18 cellular contexts compared by ENCODE assay signal in the genomic region with DNA sequence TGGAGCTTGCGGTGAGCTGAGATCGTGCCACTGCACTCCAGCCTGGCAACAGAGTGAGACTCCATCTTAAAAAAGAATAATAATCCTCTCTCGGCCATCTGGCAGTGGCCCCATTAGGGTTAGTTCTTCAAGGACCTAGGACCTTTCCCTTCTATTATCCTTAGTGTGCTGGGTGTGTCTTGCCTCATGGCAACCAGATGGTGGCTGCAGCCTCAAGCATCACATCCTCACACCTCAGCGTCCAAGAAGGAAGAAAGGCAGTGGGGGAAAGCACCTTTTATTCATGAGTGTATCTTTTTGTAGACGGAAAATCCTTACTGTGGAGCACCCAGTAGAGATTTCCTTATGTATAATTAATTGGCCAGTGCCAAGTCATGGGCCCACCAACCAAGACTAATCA. TPM values are rescaled to one million over a fixed set of nuclear protein-coding genes. Genes with fewer than 3 reads are reported as not detected.
A peak's percentile ranks its signal among the peaks of the same experiment; 100 is the strongest.
DNase-seq lines count a peak whose midpoint lies in the region; TF ChIP-seq lines count a peak whose summit lies in the region.
"Had no signal": no experiment of that assay in that cellular context is flagged by ENCODE, and none has a peak within 500 bp of the region (broad histone marks: within the 10 kb centered on the region; RNA-seq: fewer than 3 reads in every experiment).

No MANE protein-coding gene starts in this region.

- no peaks in the 10 kb centered on the region for H3K36me3 ChIP-seq in OCI-LY3 (replicated peaks; ENCODE audit: low read depth, low read length)
- no peaks in the 10 kb centered on the region for H3K36me3 ChIP-seq in SJCRH30
- H3K36me3 ChIP-seq: BLaER1, HAP-1 had no signal

- peak overlapping the region; percentile 28 for H3K27ac Mint-ChIP-seq in activated naive CD4-positive, alpha-beta T cell treated with anti-CD3 and anti-CD28 coated beads, Interleukin-2, amount 10 ng/mL, durations not matched to agents 7 days and 5 days
- peak overlapping the region; percentile 52 for H3K27ac Mint-ChIP-seq in stimulated activated naive CD8-positive, alpha-beta T cell treated with anti-CD3 and anti-CD28 coated beads, Interleukin-15, Interleukin-2, amounts not matched to agents 100 ng/mL and 50 ng/mL, for 24 hours

- H3K79me2 ChIP-seq in OCI-LY3 (ENCODE audit: low read length), result no peaks in the 10 kb centered on the region

- CTCF ChIA-PET in activated naive CD4-positive, alpha-beta T cell treated with anti-CD3 and anti-CD28 coated beads, Interleukin-2, amount 10 ng/mL, durations not matched to agents 7 days and 5 days (lab: Charles Lee), result no interaction called here

- no peaks in the 10 kb centered on the region for H3K27me3 Mint-ChIP-seq in activated naive CD4-positive, alpha-beta T cell treated with anti-CD3 and anti-CD28 coated beads, Interleukin-2, amount 10 ng/mL, durations not matched to agents 7 days and 5 days
- H3K27me3 Mint-ChIP-seq in stimulated activated naive CD8-positive, alpha-beta T cell treated with anti-CD3 and anti-CD28 coated beads, Interleukin-15, Interleukin-2, amounts not matched to agents 100 ng/mL and 50 ng/mL, for 24 hours, result no peaks in the 10 kb centered on the region
- H3K27me3 Mint-ChIP-seq: CD4-positive, alpha-beta memory T cell had no signal

- peaks cover 58% of the 10 kb centered on the region for H3K4me1 Mint-ChIP-seq in activated naive CD4-positive, alpha-beta T cell treated with anti-CD3 and anti-CD28 coated beads, Interleukin-2, amount 10 ng/mL, durations not matched to agents 7 days and 5 days
- peaks cover 42% of the 10 kb centered on the region for H3K4me1 Mint-ChIP-seq in stimulated activated naive CD8-positive, alpha-beta T cell treated with anti-CD3 and anti-CD28 coated beads, Interleukin-15, Interleukin-2, amounts not matched to agents 100 ng/mL and 50 ng/mL, for 24 hours (ENCODE audit: low read depth)

- H3K9me3 ChIP-seq in OCI-LY3 (ENCODE audit: insufficient read depth, low read length), result no peaks in the 10 kb centered on the region
- no peaks in the 10 kb centered on the region for H3K9me3 ChIP-seq in SJCRH30 (replicated peaks)
- H3K9me3 ChIP-seq: HAP-1 had no signal

- H3K4me2 ChIP-seq in OCI-LY3 (ENCODE audit: low read length), result 0 out of 2 replicates have a peak overlapping the region, but pooled peaks have one; percentile 10
- H3K4me2 ChIP-seq: BLaER1 had no signal

- no peak overlapping the region for H3K4me3 Mint-ChIP-seq in activated naive CD4-positive, alpha-beta T cell treated with anti-CD3 and anti-CD28 coated beads, Interleukin-2, amount 10 ng/mL, durations not matched to agents 7 days and 5 days
- no peak overlapping the region for H3K4me3 Mint-ChIP-seq in stimulated activated naive CD8-positive, alpha-beta T cell treated with anti-CD3 and anti-CD28 coated beads, Interleukin-15, Interleukin-2, amounts not matched to agents 100 ng/mL and 50 ng/mL, for 24 hours
- H3K4me3 Mint-ChIP-seq: CD14-positive monocyte; CD4-positive, alpha-beta memory T cell had no signal

- no peaks in the 10 kb centered on the region for H4K20me1 ChIP-seq in OCI-LY3 (ENCODE audit: insufficient read depth, low read length)
- H4K20me1 ChIP-seq: BLaER1 had no signal

- TF ChIP-seq CTCF in OCI-LY3 (IDR thresholded peaks at IDR 0.05; ENCODE audit: low read depth, low read length), result peak; percentile 32

- H3K27me3 ChIP-seq in OCI-LY3 (ENCODE audit: low read depth, low read length) (no peaks in the 10 kb centered on the region), SJCRH30 (no peaks in the 10 kb centered on the region)
- H3K27me3 ChIP-seq: BLaER1 had no signal

- H3K27ac ChIP-seq in OCI-LY3 (ENCODE audit: low read length) (no peak overlapping the region), SJCRH30 (no peak overlapping the region)
- H3K27ac ChIP-seq: BLaER1, HL-60 had no signal

- H3K9ac ChIP-seq in OCI-LY3 (ENCODE audit: low read length), result no peak overlapping the region
- H3K9ac ChIP-seq: BLaER1 had no signal

- H3K9me3 Mint-ChIP-seq in activated naive CD4-positive, alpha-beta T cell treated with anti-CD3 and anti-CD28 coated beads, Interleukin-2, amount 10 ng/mL, durations not matched to agents 7 days and 5 days, result peaks cover 5% of the 10 kb centered on the region
- no peaks in the 10 kb centered on the region for H3K9me3 Mint-ChIP-seq in stimulated activated naive CD8-positive, alpha-beta T cell treated with anti-CD3 and anti-CD28 coated beads, Interleukin-15, Interleukin-2, amounts not matched to agents 100 ng/mL and 50 ng/mL, for 24 hours
- H3K9me3 Mint-ChIP-seq: CD14-positive monocyte; CD4-positive, alpha-beta memory T cell had no signal

- DNase-seq in activated naive CD4-positive, alpha-beta T cell treated with anti-CD3 and anti-CD28 coated beads, Interleukin-2, amount 10 ng/mL, durations not matched to agents 7 days and 5 days, result no peak
- DNase-seq in activated naive CD4-positive, alpha-beta T cell treated with Interleukin-2 at 50 U/mL for 16 hours, result no peak
- DNase-seq in kidney tubule cell (ENCODE audit: low spot score), result peak; percentile 14
- DNase-seq in NCI-H2107 (lab: John Stamatoyannopoulos, UW), result no peak
- DNase-seq in OCI-M2 (lab: John Stamatoyannopoulos, UW; ENCODE audit: unreplicated experiment), result no peak
- DNase-seq in SJCRH30, result no peak
- DNase-seq: 8988T; Calu3; CD4-positive, alpha-beta memory T cell; DMS53; DND-41; EL had no signal

- H3K4me3 ChIP-seq in OCI-LY3 (ENCODE audit: low read length), result no peak overlapping the region
- no peak overlapping the region for H3K4me3 ChIP-seq in SJCRH30
- H3K4me3 ChIP-seq: BLaER1, HAP-1 had no signal

- H3K4me1 ChIP-seq in OCI-LY3 (ENCODE audit: low read length) (peaks cover 17% of the 10 kb centered on the region), SJCRH30 (peaks cover 16% of the 10 kb centered on the region)
- H3K4me1 ChIP-seq: HAP-1 had no signal

- H3K36me3 Mint-ChIP-seq in activated naive CD4-positive, alpha-beta T cell treated with anti-CD3 and anti-CD28 coated beads, Interleukin-2, amount 10 ng/mL, durations not matched to agents 7 days and 5 days, result peaks cover 5% of the 10 kb centered on the region
- no peaks in the 10 kb centered on the region for H3K36me3 Mint-ChIP-seq in stimulated activated naive CD8-positive, alpha-beta T cell treated with anti-CD3 and anti-CD28 coated beads, Interleukin-15, Interleukin-2, amounts not matched to agents 100 ng/mL and 50 ng/mL, for 24 hours (ENCODE audit: low read depth)
- H3K36me3 Mint-ChIP-seq: CD14-positive monocyte; CD4-positive, alpha-beta memory T cell had no signal

- no peak overlapping the region for H2AFZ ChIP-seq in OCI-LY3 (ENCODE audit: low read depth, low read length)

RNA-seq across cellular contexts. Expression of a gene that starts 42.7 kb away (rescaled TPM):
- total RNA-seq in SJCRH30 (2014; rRNA removed; shearing (Covaris generic)), result 259 and 267 TPM in 2 replicates
